Comparison of ENCODE assay signal across 1 cellular context in genomic region chr5:97183100-97183929, GRCh38.
TF ChIP-seq lines count a peak whose summit lies in the region.

Gene RIOK2, minus strand, starts transcription at chr5:97183247. Its CDS starts 56 bp downstream, at chr5:97183191.

TF ChIP-seq in HEK293, 187 proteins besides CTCF, POLR2A, EP300 and RAD21 (continued from another document):
- no peak for TF ChIP-seq KLF16 (tag by site-specific recombination; IDR thresholded peaks at IDR 0.05)
- TF ChIP-seq ZNF830 (tag by site-specific recombination; IDR thresholded peaks at IDR 0.05; ENCODE audit: low read depth) = no peak
- no peak for TF ChIP-seq ZNF571 (tag by site-specific recombination; IDR thresholded peaks at IDR 0.05)
- no peak for TF ChIP-seq ZNF423 (tag by site-specific recombination; IDR thresholded peaks at IDR 0.05)
- TF ChIP-seq ZNF529 (tag by site-specific recombination; IDR thresholded peaks at IDR 0.05; ENCODE audit: insufficient replicate concordance) = no peak
- TF ChIP-seq ZNF280C (tag by site-specific recombination; IDR thresholded peaks at IDR 0.05) = no peak
- TF ChIP-seq ZNF404 (tag by site-specific recombination; IDR thresholded peaks at IDR 0.05) = no peak
- TF ChIP-seq REPIN1 (tag by site-specific recombination; IDR thresholded peaks at IDR 0.05; ENCODE audit: low read depth) = 0 out of 2 replicates have a peak, but pooled peaks have one; percentile 16
- TF ChIP-seq ZNF707 (tag by site-specific recombination; IDR thresholded peaks at IDR 0.05) = no peak
- no peak for TF ChIP-seq ZNF114 (tag by site-specific recombination; IDR thresholded peaks at IDR 0.05)
- TF ChIP-seq ZNF776 (tag by site-specific recombination; IDR thresholded peaks at IDR 0.05; ENCODE audit: borderline replicate concordance) = no peak
- no peak for TF ChIP-seq ZNF426 (tag by site-specific recombination; IDR thresholded peaks at IDR 0.05)
- no peak for TF ChIP-seq ZFP3 (tag by site-specific recombination; IDR thresholded peaks at IDR 0.05; ENCODE audit: low read depth)
- no peak for TF ChIP-seq ZNF239 (tag by site-specific recombination; IDR thresholded peaks at IDR 0.05)
- TF ChIP-seq GLI2 (tag by site-specific recombination; IDR thresholded peaks at IDR 0.05; ENCODE audit: borderline replicate concordance, low read depth) = no peak
- TF ChIP-seq, protein P1, sequence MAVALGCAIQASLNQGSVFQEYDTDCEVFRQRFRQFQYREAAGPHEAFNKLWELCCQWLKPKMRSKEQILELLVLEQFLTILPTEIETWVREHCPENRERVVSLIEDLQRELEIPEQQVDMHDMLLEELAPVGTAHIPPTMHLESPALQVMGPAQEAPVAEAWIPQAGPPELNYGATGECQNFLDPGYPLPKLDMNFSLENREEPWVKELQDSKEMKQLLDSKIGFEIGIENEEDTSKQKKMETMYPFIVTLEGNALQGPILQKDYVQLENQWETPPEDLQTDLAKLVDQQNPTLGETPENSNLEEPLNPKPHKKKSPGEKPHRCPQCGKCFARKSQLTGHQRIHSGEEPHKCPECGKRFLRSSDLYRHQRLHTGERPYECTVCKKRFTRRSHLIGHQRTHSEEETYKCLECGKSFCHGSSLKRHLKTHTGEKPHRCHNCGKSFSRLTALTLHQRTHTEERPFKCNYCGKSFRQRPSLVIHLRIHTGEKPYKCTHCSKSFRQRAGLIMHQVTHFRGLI (tag by site-specific recombination; IDR thresholded peaks at IDR 0.05) = peak; percentile 16; the same call in 1 of the 2 replicates
- peak; percentile 74; the same call in 1 of the 2 replicates for TF ChIP-seq TRIM28 (IDR thresholded peaks at IDR 0.05; ENCODE audit: borderline replicate concordance, low read length)
- TF ChIP-seq SETDB1 (IDR thresholded peaks at IDR 0.05; ENCODE audit: insufficient read length, low read length) = peak; percentile 71
- TF ChIP-seq ZNF670 (tag by site-specific recombination; IDR thresholded peaks at IDR 0.05; ENCODE audit: low read depth) = no peak
- TF ChIP-seq ZNF394 (tag by site-specific recombination; IDR thresholded peaks at IDR 0.05; ENCODE audit: borderline replicate concordance) = peak; percentile 45; the same call in 1 of the 2 replicates
- TF ChIP-seq ZNF292 (tag by site-specific recombination; IDR thresholded peaks at IDR 0.05; ENCODE audit: borderline replicate concordance, low read depth) = no peak
- TF ChIP-seq, protein P2, sequence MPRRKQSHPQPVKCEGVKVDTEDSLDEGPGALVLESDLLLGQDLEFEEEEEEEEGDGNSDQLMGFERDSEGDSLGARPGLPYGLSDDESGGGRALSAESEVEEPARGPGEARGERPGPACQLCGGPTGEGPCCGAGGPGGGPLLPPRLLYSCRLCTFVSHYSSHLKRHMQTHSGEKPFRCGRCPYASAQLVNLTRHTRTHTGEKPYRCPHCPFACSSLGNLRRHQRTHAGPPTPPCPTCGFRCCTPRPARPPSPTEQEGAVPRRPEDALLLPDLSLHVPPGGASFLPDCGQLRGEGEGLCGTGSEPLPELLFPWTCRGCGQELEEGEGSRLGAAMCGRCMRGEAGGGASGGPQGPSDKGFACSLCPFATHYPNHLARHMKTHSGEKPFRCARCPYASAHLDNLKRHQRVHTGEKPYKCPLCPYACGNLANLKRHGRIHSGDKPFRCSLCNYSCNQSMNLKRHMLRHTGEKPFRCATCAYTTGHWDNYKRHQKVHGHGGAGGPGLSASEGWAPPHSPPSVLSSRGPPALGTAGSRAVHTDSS (tag by site-specific recombination; IDR thresholded peaks at IDR 0.05) = no peak
- TF ChIP-seq ZNF221 (tag by site-specific recombination; IDR thresholded peaks at IDR 0.05; ENCODE audit: borderline replicate concordance) = no peak
- no peak for TF ChIP-seq MEIS1 (CRISPR knock-in tag; IDR thresholded peaks at IDR 0.05; ENCODE audit: borderline replicate concordance)
- TF ChIP-seq ZNF133 (tag by site-specific recombination; IDR thresholded peaks at IDR 0.05) = no peak
- TF ChIP-seq ZNF785 (tag by site-specific recombination; IDR thresholded peaks at IDR 0.05) = no peak
- no peak for TF ChIP-seq ZEB2 (tag by site-specific recombination; IDR thresholded peaks at IDR 0.05)
- TF ChIP-seq, protein P3, sequence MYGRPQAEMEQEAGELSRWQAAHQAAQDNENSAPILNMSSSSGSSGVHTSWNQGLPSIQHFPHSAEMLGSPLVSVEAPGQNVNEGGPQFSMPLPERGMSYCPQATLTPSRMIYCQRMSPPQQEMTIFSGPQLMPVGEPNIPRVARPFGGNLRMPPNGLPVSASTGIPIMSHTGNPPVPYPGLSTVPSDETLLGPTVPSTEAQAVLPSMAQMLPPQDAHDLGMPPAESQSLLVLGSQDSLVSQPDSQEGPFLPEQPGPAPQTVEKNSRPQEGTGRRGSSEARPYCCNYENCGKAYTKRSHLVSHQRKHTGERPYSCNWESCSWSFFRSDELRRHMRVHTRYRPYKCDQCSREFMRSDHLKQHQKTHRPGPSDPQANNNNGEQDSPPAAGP (tag by site-specific recombination; IDR thresholded peaks at IDR 0.05) = 0 out of 2 replicates have a peak, but pooled peaks have one; percentile 42
- TF ChIP-seq ZFP37 (tag by site-specific recombination; IDR thresholded peaks at IDR 0.05) = no peak; the same call in 1 of the 2 replicates
- TF ChIP-seq ZBTB1 (tag by site-specific recombination; IDR thresholded peaks at IDR 0.05) = no peak
- no peak for TF ChIP-seq ZNF658 (tag by site-specific recombination; IDR thresholded peaks at IDR 0.05)
- TF ChIP-seq, protein P4, sequence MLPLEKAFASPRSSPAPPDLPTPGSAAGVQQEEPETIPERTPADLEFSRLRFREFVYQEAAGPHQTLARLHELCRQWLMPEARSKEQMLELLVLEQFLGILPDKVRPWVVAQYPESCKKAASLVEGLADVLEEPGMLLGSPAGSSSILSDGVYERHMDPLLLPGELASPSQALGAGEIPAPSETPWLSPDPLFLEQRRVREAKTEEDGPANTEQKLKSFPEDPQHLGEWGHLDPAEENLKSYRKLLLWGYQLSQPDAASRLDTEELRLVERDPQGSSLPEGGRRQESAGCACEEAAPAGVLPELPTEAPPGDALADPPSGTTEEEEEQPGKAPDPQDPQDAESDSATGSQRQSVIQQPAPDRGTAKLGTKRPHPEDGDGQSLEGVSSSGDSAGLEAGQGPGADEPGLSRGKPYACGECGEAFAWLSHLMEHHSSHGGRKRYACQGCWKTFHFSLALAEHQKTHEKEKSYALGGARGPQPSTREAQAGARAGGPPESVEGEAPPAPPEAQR (tag by site-specific recombination; IDR thresholded peaks at IDR 0.05) = no peak
- no peak for TF ChIP-seq ZNF140 (tag by site-specific recombination; IDR thresholded peaks at IDR 0.05)
- TF ChIP-seq, protein P5, sequence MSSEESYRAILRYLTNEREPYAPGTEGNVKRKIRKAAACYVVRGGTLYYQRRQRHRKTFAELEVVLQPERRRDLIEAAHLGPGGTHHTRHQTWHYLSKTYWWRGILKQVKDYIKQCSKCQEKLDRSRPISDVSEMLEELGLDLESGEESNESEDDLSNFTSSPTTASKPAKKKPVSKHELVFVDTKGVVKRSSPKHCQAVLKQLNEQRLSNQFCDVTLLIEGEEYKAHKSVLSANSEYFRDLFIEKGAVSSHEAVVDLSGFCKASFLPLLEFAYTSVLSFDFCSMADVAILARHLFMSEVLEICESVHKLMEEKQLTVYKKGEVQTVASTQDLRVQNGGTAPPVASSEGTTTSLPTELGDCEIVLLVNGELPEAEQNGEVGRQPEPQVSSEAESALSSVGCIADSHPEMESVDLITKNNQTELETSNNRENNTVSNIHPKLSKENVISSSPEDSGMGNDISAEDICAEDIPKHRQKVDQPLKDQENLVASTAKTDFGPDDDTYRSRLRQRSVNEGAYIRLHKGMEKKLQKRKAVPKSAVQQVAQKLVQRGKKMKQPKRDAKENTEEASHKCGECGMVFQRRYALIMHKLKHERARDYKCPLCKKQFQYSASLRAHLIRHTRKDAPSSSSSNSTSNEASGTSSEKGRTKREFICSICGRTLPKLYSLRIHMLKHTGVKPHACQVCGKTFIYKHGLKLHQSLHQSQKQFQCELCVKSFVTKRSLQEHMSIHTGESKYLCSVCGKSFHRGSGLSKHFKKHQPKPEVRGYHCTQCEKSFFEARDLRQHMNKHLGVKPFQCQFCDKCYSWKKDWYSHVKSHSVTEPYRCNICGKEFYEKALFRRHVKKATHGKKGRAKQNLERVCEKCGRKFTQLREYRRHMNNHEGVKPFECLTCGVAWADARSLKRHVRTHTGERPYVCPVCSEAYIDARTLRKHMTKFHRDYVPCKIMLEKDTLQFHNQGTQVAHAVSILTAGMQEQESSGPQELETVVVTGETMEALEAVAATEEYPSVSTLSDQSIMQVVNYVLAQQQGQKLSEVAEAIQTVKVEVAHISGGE (tag by site-specific recombination; conservative IDR thresholded peaks at IDR 0.05; ENCODE audit: low read depth) = peak; percentile 94
- peak; percentile 60; the same call in 1 of the 2 replicates for TF ChIP-seq ZNF692 (tag by site-specific recombination; IDR thresholded peaks at IDR 0.05)
- TF ChIP-seq ZNF274 (IDR thresholded peaks at IDR 0.05; ENCODE audit: low read length) = no peak
- TF ChIP-seq ZNF274 (tag by site-specific recombination; IDR thresholded peaks at IDR 0.05; ENCODE audit: borderline replicate concordance) = no peak
- no peak for TF ChIP-seq ZNF548 (tag by site-specific recombination; IDR thresholded peaks at IDR 0.05)
- TF ChIP-seq FEZF1 (tag by site-specific recombination; IDR thresholded peaks at IDR 0.05) = no peak
- no peak for TF ChIP-seq ZNF350 (tag by site-specific recombination; IDR thresholded peaks at IDR 0.05)
